Comparison of ENCODE assay signal across 11 cellular contexts in the genomic region with DNA sequence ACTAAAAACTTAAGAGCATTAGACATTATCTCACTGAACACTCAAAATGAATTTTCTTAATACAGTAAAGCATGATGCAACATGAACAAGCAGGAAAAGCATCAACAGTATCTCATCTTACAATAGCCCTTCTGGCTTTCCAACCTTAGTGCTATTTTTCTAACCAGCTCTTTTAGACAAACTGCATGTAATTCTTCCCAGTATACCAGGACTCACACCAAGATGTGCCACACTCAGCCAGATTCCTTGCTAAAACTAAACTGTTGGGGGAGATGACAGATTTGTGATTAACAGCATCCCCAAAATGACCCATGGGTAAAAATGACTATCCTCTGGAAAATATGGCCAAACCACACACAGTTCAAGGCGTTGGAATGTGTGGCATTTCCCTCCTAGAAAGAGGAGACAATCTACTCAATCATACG. TPM values are rescaled to one million over a fixed set of nuclear protein-coding genes. Genes with fewer than 3 reads are reported as not detected.
DNase-seq lines count a peak whose midpoint lies in the region; ATAC-seq and TF ChIP-seq lines count a peak whose summit lies in the region.
"Had no signal": no experiment of that assay in that cellular context is flagged by ENCODE, and none has a peak within 500 bp of the region (broad histone marks: within the 10 kb centered on the region; RNA-seq: fewer than 3 reads in every experiment).

No MANE protein-coding gene starts in this region.

- peaks cover 0 to 25% of the 10 kb centered on the region in 2 donors for H3K4me1 ChIP-seq in ascending aorta

- no peaks in the 10 kb centered on the region for H3K27me3 Mint-ChIP-seq in glutamatergic neuron (ENCODE audit: unreplicated experiment)
- no peaks in the 10 kb centered on the region for H3K27me3 Mint-ChIP-seq in activated T-cell treated with anti-CD3 and anti-CD28 coated beads, Interleukin-2, amount 50 U/mL, for 72 hours (ENCODE audit: low read depth)

- no peaks in the 10 kb centered on the region for H3K36me3 Mint-ChIP-seq in glutamatergic neuron (ENCODE audit: unreplicated experiment)
- H3K36me3 Mint-ChIP-seq in activated T-cell treated with anti-CD3 and anti-CD28 coated beads, Interleukin-2, amount 50 U/mL, for 72 hours (ENCODE audit: insufficient read depth in 2 of 2): peaks cover 0 to 2% of the 10 kb centered on the region in 2 donors

- peak overlapping the region; percentile 30 for H3K4me3 Mint-ChIP-seq in glutamatergic neuron (ENCODE audit: unreplicated experiment)
- H3K4me3 Mint-ChIP-seq in activated T-cell treated with anti-CD3 and anti-CD28 coated beads, Interleukin-2, amount 50 U/mL, for 72 hours: no peak overlapping the region

- TF ChIP-seq CTCF in ascending aorta (IDR thresholded peaks at IDR 0.05): no peak
- no peak for TF ChIP-seq CTCF in glutamatergic neuron (IDR thresholded peaks at IDR 0.05; ENCODE audit: partially characterized antibody, unreplicated experiment)

- H3K4me1 Mint-ChIP-seq in glutamatergic neuron (ENCODE audit: low read depth, unreplicated experiment): peaks cover 25% of the 10 kb centered on the region
- no peaks in the 10 kb centered on the region for H3K4me1 Mint-ChIP-seq in activated T-cell treated with anti-CD3 and anti-CD28 coated beads, Interleukin-2, amount 50 U/mL, for 72 hours (ENCODE audit: low read depth)

- H3K27me3 ChIP-seq in ascending aorta: no peaks in the 10 kb centered on the region

- H3K9me3 ChIP-seq in ascending aorta: no peaks in the 10 kb centered on the region

- no peaks in the 10 kb centered on the region for H3K36me3 ChIP-seq in ascending aorta

- H3K27ac ChIP-seq in ascending aorta: peak overlapping the region; percentile 14 to 58
- H3K27ac ChIP-seq: 22Rv1, VCaP had no signal

- peak overlapping the region in 1 of 2 donors; percentile 8 for H3K4me3 ChIP-seq in ascending aorta

- DNase-seq in NCI-H2227 (lab: John Stamatoyannopoulos, UW; ENCODE audit: unreplicated experiment): peak; percentile 18
- no peak for DNase-seq in NCI-H2227 treated with DMSO at 0.1 percent for 48 hours (lab: John Stamatoyannopoulos, UW)
- no peak for DNase-seq in ascending aorta (ENCODE audit: low spot score in 2 of 2)
- DNase-seq in glutamatergic neuron: no peak
- no peak for DNase-seq in activated T-cell treated with anti-CD3 and anti-CD28 coated beads, Interleukin-2, amount 50 U/mL, for 72 hours
- DNase-seq in NCI-H1048 (lab: John Stamatoyannopoulos, UW): no peak
- DNase-seq in activated effector memory CD4-positive, alpha-beta T cell treated with anti-CD3 and anti-CD28 coated beads, Interleukin-2, amount 50 U/mL, for 16 hours: no peak
- DNase-seq: activated gamma-delta T cell treated with Interleukin-2 at 50 U/mL for 16 hours had no signal

- intact Hi-C loops in ascending aorta (cut with DNase I): loop anchor here (1.0 to 5.0 kb wide), 2 partner anchors 36 to 264 kb away; a partner anchor contains a TSS

- ATAC-seq in activated T-cell treated with anti-CD3 and anti-CD28 coated beads, Interleukin-2, amount 50 U/mL, for 72 hours (replicated peaks in 1 of 2): no peak
- ATAC-seq in HG02798 (IDR thresholded peaks at IDR 0.05; ENCODE audit: poor library complexity, unreplicated experiment): no peak

- H3K9me3 Mint-ChIP-seq in glutamatergic neuron (ENCODE audit: unreplicated experiment): no peaks in the 10 kb centered on the region
- no peaks in the 10 kb centered on the region for H3K9me3 Mint-ChIP-seq in activated T-cell treated with anti-CD3 and anti-CD28 coated beads, Interleukin-2, amount 50 U/mL, for 72 hours

- H3K27ac Mint-ChIP-seq in glutamatergic neuron (ENCODE audit: unreplicated experiment): peak overlapping the region; percentile 90
- H3K27ac Mint-ChIP-seq in activated T-cell treated with anti-CD3 and anti-CD28 coated beads, Interleukin-2, amount 50 U/mL, for 72 hours: no peak overlapping the region

RNA-seq across cellular contexts. Expression of a gene that starts 36.2 kb away (rescaled TPM):
- 43.4 TPM for total RNA-seq in ascending aorta
- total RNA-seq in glutamatergic neuron (ENCODE audit: unreplicated experiment): 75.7 TPM
- total RNA-seq in activated T-cell treated with anti-CD3 and anti-CD28 coated beads, Interleukin-2, amount 50 U/mL, for 72 hours: 10 to 100 TPM; 14.9 to 21.3 TPM
